In the genomic region with DNA sequence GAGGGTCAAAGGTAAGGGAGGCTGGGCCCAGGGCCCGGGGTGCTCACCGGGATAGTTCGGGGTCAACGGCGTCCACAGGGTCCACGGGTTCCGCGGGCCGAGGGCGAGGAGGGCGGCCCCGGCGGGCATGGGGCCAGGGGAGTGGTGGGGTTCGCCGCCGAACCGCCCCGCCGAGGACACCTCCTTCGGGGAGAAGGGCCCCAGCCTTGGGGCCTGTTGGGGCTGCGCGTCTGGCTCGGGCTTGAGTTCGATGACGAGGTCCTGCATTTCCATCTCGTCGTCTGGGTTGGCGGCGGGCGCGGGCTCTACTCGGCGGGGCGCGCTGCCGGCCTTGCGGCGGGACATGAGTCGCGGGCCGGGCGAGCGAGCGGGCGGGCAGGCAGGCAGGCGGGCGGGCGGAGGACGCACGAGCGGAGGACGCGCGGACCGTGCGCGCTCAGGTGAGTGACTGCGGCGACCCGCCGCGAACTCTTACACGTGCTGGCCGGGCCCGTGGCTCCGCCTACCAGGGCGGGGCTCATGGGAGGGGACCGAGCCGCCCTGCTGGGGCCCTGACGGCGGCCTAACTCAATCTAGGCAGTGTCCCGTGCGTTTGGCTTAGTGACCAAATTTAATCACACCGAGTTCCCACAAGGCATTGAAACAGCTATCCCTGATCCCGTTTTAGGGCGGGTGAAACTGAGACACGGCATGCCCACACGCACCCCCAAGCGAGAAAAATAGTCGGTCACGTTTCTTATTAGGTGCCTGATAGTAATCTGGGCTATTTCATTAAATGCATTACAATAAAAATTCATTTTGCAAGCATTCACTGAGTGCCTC, we compare ENCODE assay signal across 8 cellular contexts.
A peak's percentile ranks its signal among the peaks of the same experiment; 100 is the strongest.
DNase-seq lines count a peak whose midpoint lies in the region; ATAC-seq and TF ChIP-seq lines count a peak whose summit lies in the region.

A gene (minus strand): TSS at position 450 of the 822 bp plus-strand sequence. CDS start 105 bp downstream, at position 345.

- H3K79me2 ChIP-seq in Loucy (ENCODE audit: insufficient read depth, low read length), result peaks cover 22% of the 10 kb centered on the region

- H4K20me1 ChIP-seq in Loucy (ENCODE audit: insufficient read depth, low read length, poor library complexity, severe bottlenecking), result peaks cover 4% of the 10 kb centered on the region

- peak; percentile 42 for ATAC-seq in GM21528 (IDR thresholded peaks at IDR 0.05; ENCODE audit: low FRiP score, unreplicated experiment)

- no peak for TF ChIP-seq CTCF in Loucy (conservative IDR thresholded peaks at IDR 0.05; ENCODE audit: low read length)
- no peak for TF ChIP-seq CTCF in astrocyte of the cerebellum (IDR thresholded peaks at IDR 0.05; ENCODE audit: low read depth, low read length, missing control alignments)

- peak within 1 kb of the TSS; percentile 84 for H3K4me3 Mint-ChIP-seq in T-helper 2 cell treated with Interferon-gamma antibody and Interleukin-4, amounts not matched to agents 5 μg/mL and 100 μg/mL, for 36 hours

- H3K27me3 ChIP-seq in Loucy (ENCODE audit: insufficient read depth, low read length, poor library complexity, severe bottlenecking) (no peaks in the 10 kb centered on the region), iPS-18a (ENCODE audit: control insufficient read depth, insufficient read depth, low read length) (no peaks in the 10 kb centered on the region)

- H3K27ac ChIP-seq in iPS-18a (ENCODE audit: low read length), result no peak within 1 kb of the TSS

- DNase-seq in DMS79 (lab: John Stamatoyannopoulos, UW) (peak; percentile 42), astrocyte of the cerebellum (ENCODE audit: low read depth) (no peak), DMS114 treated with DMSO at 0.1 percent for 48 hours (lab: John Stamatoyannopoulos, UW; ENCODE audit: unreplicated experiment) (no peak)
- peak; percentile 85 for DNase-seq in T-helper 2 cell treated with Interferon-gamma antibody and Interleukin-4, amounts not matched to agents 5 μg/mL and 100 μg/mL, for 36 hours (ENCODE audit: low spot score)
- DNase-seq in stimulated activated CD4-positive, alpha-beta T cell treated with anti-CD3 and anti-CD28 coated beads, Interleukin-12 subunit alpha, Interleukin-12 subunit beta, amount 100 ng/mL, for 24 hours (ENCODE audit: low read depth in 2 of 2), result peak; percentile 58 to 79

- no peaks in the 10 kb centered on the region for H3K27me3 Mint-ChIP-seq in T-helper 2 cell treated with Interferon-gamma antibody and Interleukin-4, amounts not matched to agents 5 μg/mL and 100 μg/mL, for 36 hours (ENCODE audit: low read depth)

- in situ Hi-C loops in astrocyte of the cerebellum (cut with HindIII; ENCODE audit: low sequenced_read_pairs), result no loop called here

- no peaks in the 10 kb centered on the region for H3K9me3 Mint-ChIP-seq in T-helper 2 cell treated with Interferon-gamma antibody and Interleukin-4, amounts not matched to agents 5 μg/mL and 100 μg/mL, for 36 hours

- no peak within 1 kb of the TSS for H3K4me2 ChIP-seq in Loucy (ENCODE audit: low read depth, low read length, poor library complexity, severe bottlenecking)

- 0 out of 2 replicates have a peak within 1 kb of the TSS, but pooled peaks have one; percentile 33 for H2AFZ ChIP-seq in Loucy (ENCODE audit: low read length)

- peaks cover 7% of the 10 kb centered on the region for H3K36me3 Mint-ChIP-seq in T-helper 2 cell treated with Interferon-gamma antibody and Interleukin-4, amounts not matched to agents 5 μg/mL and 100 μg/mL, for 36 hours (ENCODE audit: low read depth)

- H3K9me3 ChIP-seq in Loucy (ENCODE audit: insufficient read depth, low read depth, low read length) (no peaks in the 10 kb centered on the region), iPS-18a (ENCODE audit: control insufficient read depth, low read depth, low read length) (no peaks in the 10 kb centered on the region)

- peaks cover 27% of the 10 kb centered on the region for H3K4me1 Mint-ChIP-seq in T-helper 2 cell treated with Interferon-gamma antibody and Interleukin-4, amounts not matched to agents 5 μg/mL and 100 μg/mL, for 36 hours (ENCODE audit: low read depth)

- no peaks in the 10 kb centered on the region for H3K9me2 ChIP-seq in Loucy (replicated peaks; ENCODE audit: low read depth, low read length)

- H3K4me3 ChIP-seq in Loucy (ENCODE audit: low read length, poor library complexity, severe bottlenecking) (no peak within 1 kb of the TSS), astrocyte of the cerebellum (ENCODE audit: low read depth, low read length) (peak within 1 kb of the TSS; percentile 39), iPS-18a (ENCODE audit: low read length) (peak within 1 kb of the TSS; percentile 79)

- H3K9ac ChIP-seq in Loucy (ENCODE audit: low read depth, low read length, poor library complexity, severe bottlenecking) (no peak within 1 kb of the TSS), iPS-18a (ENCODE audit: low read length) (peak within 1 kb of the TSS; percentile 52)

- no peaks in the 10 kb centered on the region for H3F3A ChIP-seq in Loucy (ENCODE audit: low read depth)

- peak within 1 kb of the TSS; percentile 73 for H3K27ac Mint-ChIP-seq in T-helper 2 cell treated with Interferon-gamma antibody and Interleukin-4, amounts not matched to agents 5 μg/mL and 100 μg/mL, for 36 hours

- H3K36me3 ChIP-seq in Loucy (ENCODE audit: insufficient read depth, low read length), result no peaks in the 10 kb centered on the region; the same call in 1 of the 2 replicates
- H3K36me3 ChIP-seq in iPS-18a (ENCODE audit: control insufficient read depth, low read depth, low read length), result peaks cover 7% of the 10 kb centered on the region

- peaks cover 13% of the 10 kb centered on the region for H3K4me1 ChIP-seq in Loucy (ENCODE audit: insufficient read depth, low read length, poor library complexity, severe bottlenecking)
- H3K4me1 ChIP-seq in iPS-18a (ENCODE audit: control insufficient read depth, low read depth, low read length), result peaks cover 30% of the 10 kb centered on the region

Comparison
In these comparisons a context has a peak if more than half of its experiments do, and no peak if none do; other contexts are left out.
1. DNase-seq: peak in DMS79 (single experiment), T-helper 2 cell treated with Interferon-gamma antibody and Interleukin-4, amounts not matched to agents 5 μg/mL and 100 μg/mL, for 36 hours (single experiment) and stimulated activated CD4-positive, alpha-beta T cell treated with anti-CD3 and anti-CD28 coated beads, Interleukin-12 subunit alpha, Interleukin-12 subunit beta, amount 100 ng/mL, for 24 hours (2 of 2); none in astrocyte of the cerebellum (single experiment) and DMS114 treated with DMSO at 0.1 percent for 48 hours (single experiment).